20 cellular contexts compared by ENCODE assay signal in the genomic region with DNA sequence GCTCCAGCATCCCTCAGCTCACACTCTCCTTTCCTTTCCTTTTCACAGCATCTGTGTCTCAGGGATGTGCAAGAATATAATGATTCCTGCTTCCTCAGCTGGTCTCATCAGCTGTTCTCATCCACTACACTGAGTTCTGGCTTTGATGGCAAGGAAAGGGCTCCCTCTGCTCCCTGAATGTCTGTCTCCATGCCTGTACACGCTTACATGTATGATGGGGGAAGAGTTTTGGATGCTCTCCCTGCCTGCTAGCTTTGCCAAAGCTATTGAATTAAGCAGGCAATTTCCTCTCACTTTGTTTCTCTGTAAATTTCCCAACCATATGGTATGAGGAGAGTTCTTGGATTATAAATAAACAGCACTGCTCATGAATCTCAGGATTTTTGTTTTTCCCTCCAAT.
"Had no signal": no experiment of that assay in that cellular context is flagged by ENCODE, and none has a peak within 500 bp of the region (broad histone marks: within the 10 kb centered on the region; RNA-seq: fewer than 3 reads in every experiment).

No MANE protein-coding gene starts in this region.

- DNase-seq: activated CD4-positive, alpha-beta T cell treated with anti-CD3 and anti-CD28 coated beads, Interleukin-2, amount 10 ng/mL, durations not matched to agents 24 days and 14 days; activated CD4-positive, alpha-beta T cell treated with anti-CD3 and anti-CD28 coated beads, Interleukin-2, amount 50 U/mL, for 48 hours; activated CD8-positive, alpha-beta T cell treated with anti-CD3 and anti-CD28 coated beads, Interleukin-2, amount 10 ng/mL, durations not matched to agents 7 days and 5 days; activated gamma-delta T cell; activated naive CD4-positive, alpha-beta T cell treated with Interleukin-2 at 50 U/mL for 16 hours; activated naive CD8-positive, alpha-beta T cell treated with anti-CD3 and anti-CD28 coated beads, Interleukin-2, amount 10 ng/mL, durations not matched to agents 7 days and 5 days; activated T-cell treated with anti-CD3 and anti-CD28 coated beads, Interleukin-2, amount 50 U/mL, for 24 hours; MM.1S; MV-4-11; NCI-H1092; NCI-H1436 treated with DMSO at 0.1 percent for 48 hours; NCI-H1694 treated with DMSO at 0.1 percent for 48 hours; NCI-H2029; NCI-H2171; NCI-H524; NCI-H82; NK-92 treated with Interleukin-12 subunit alpha and Interleukin-12 subunit beta, amount 100 ng/mL, for 24 hours; PC-3; Peyer's patch; SIG-M5 had no signal
